1 cellular context compared by ENCODE assay signal in the genomic region with DNA sequence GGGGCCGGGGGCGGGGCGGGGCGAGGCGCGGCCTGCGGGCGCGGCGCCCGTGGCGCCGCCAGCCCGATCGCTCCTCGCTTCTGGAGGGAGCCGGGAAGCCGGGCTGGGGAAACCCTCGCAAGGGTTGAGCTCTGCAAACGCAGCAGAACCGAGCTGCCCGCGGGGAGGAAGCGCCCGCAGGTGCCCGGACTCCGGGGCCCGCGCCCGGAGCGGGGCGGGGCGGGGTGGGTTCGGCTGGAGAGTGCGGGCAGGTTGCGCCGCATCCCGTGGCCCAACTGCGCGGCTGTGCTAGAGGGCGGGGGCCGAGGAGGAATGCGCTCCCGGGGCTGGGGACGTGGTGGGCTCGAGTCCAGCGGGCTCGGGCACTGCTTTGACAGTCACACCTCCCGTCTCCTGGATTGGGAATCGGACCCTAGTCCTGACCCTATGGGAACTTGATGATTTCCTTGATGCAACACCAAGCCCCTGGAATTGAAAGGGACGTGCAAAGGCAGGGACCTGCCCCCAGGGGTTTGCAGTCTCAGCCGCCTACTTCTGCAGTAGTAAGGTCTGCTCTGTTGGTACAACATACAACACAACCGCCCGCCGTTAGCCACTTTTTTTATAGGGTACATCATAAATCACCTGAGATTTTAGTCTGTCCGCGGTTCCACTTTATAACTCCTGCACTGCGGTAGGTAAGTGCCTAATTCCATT.
A peak's percentile ranks its signal among the peaks of the same experiment; 100 is the strongest.
TF ChIP-seq lines count a peak whose summit lies in the region.

No MANE protein-coding gene starts in this region.

TF ChIP-seq in HEK293, 187 proteins besides CTCF, POLR2A, EP300 and RAD21 (continued from another document and continues in another):
- TF ChIP-seq PRDM6 (tag by site-specific recombination; IDR thresholded peaks at IDR 0.05) (peak; percentile 70), ZNF311 (tag by site-specific recombination; IDR thresholded peaks at IDR 0.05; ENCODE audit: borderline replicate concordance) (no peak), ZNF416 (tag by site-specific recombination; IDR thresholded peaks at IDR 0.05) (no peak), ZNF350 (tag by site-specific recombination; IDR thresholded peaks at IDR 0.05) (no peak), ZNF521 (tag by site-specific recombination; IDR thresholded peaks at IDR 0.05) (no peak), SCRT1 (tag by site-specific recombination; IDR thresholded peaks at IDR 0.05; ENCODE audit: borderline replicate concordance) (no peak), IKZF3 (tag by site-specific recombination; IDR thresholded peaks at IDR 0.05) (no peak; the same call in 1 of the 2 replicates), ZNF423 (tag by site-specific recombination; IDR thresholded peaks at IDR 0.05) (no peak), ZFP37 (tag by site-specific recombination; IDR thresholded peaks at IDR 0.05) (no peak), HOXD13 (CRISPR knock-in tag; IDR thresholded peaks at IDR 0.05; ENCODE audit: borderline replicate concordance) (no peak), KLF1 (tag by site-specific recombination; IDR thresholded peaks at IDR 0.05) (0 out of 2 replicates have a peak, but pooled peaks have one; percentile 17), ZNF138 (tag by site-specific recombination; IDR thresholded peaks at IDR 0.05; ENCODE audit: borderline replicate concordance) (no peak), ZNF10 (tag by site-specific recombination; IDR thresholded peaks at IDR 0.05) (no peak), ZNF239 (tag by site-specific recombination; IDR thresholded peaks at IDR 0.05) (no peak), ZBTB8A (tag by site-specific recombination; IDR thresholded peaks at IDR 0.05) (peak; percentile 86), ZNF837 (tag by site-specific recombination; IDR thresholded peaks at IDR 0.05) (no peak), ZFP69B (tag by site-specific recombination; IDR thresholded peaks at IDR 0.05) (no peak), ZEB2 (tag by site-specific recombination; IDR thresholded peaks at IDR 0.05) (peak; percentile 32; the same call in 1 of the 2 replicates), SCRT2 (tag by site-specific recombination; IDR thresholded peaks at IDR 0.05) (no peak), ZNF514 (tag by site-specific recombination; IDR thresholded peaks at IDR 0.05) (no peak), ZNF132 (tag by site-specific recombination; IDR thresholded peaks at IDR 0.05; ENCODE audit: borderline replicate concordance) (no peak), ZNF623 (tag by site-specific recombination; IDR thresholded peaks at IDR 0.05) (no peak), ZNF785 (tag by site-specific recombination; IDR thresholded peaks at IDR 0.05) (no peak), ZNF221 (tag by site-specific recombination; IDR thresholded peaks at IDR 0.05; ENCODE audit: borderline replicate concordance) (no peak), HOXA7 (CRISPR knock-in tag; IDR thresholded peaks at IDR 0.05; ENCODE audit: borderline replicate concordance) (no peak), ZNF513 (tag by site-specific recombination; IDR thresholded peaks at IDR 0.05) (no peak), ZNF280C (tag by site-specific recombination; IDR thresholded peaks at IDR 0.05) (no peak), ZNF658 (tag by site-specific recombination; IDR thresholded peaks at IDR 0.05) (no peak), ZNF433 (tag by site-specific recombination; IDR thresholded peaks at IDR 0.05; ENCODE audit: low read depth) (no peak), GLI2 (tag by site-specific recombination; IDR thresholded peaks at IDR 0.05; ENCODE audit: borderline replicate concordance, low read depth) (no peak), ZNF768 (tag by site-specific recombination; IDR thresholded peaks at IDR 0.05) (no peak), ZNF701 (tag by site-specific recombination; IDR thresholded peaks at IDR 0.05) (no peak), AEBP2 (tag by site-specific recombination; IDR thresholded peaks at IDR 0.05; ENCODE audit: borderline replicate concordance) (no peak), ZBTB17 (tag by site-specific recombination; IDR thresholded peaks at IDR 0.05) (peak; percentile 45; the same call in 1 of the 2 replicates), OVOL3 (tag by site-specific recombination; IDR thresholded peaks at IDR 0.05) (no peak), ZNF830 (tag by site-specific recombination; IDR thresholded peaks at IDR 0.05; ENCODE audit: low read depth) (no peak), ZNF214 (tag by site-specific recombination; IDR thresholded peaks at IDR 0.05; ENCODE audit: borderline replicate concordance) (no peak), ZNF202 (tag by site-specific recombination; IDR thresholded peaks at IDR 0.05; ENCODE audit: borderline replicate concordance) (no peak), ZNF404 (tag by site-specific recombination; IDR thresholded peaks at IDR 0.05) (no peak), ZNF394 (tag by site-specific recombination; IDR thresholded peaks at IDR 0.05; ENCODE audit: borderline replicate concordance) (no peak)
- TF ChIP-seq, protein P1, sequence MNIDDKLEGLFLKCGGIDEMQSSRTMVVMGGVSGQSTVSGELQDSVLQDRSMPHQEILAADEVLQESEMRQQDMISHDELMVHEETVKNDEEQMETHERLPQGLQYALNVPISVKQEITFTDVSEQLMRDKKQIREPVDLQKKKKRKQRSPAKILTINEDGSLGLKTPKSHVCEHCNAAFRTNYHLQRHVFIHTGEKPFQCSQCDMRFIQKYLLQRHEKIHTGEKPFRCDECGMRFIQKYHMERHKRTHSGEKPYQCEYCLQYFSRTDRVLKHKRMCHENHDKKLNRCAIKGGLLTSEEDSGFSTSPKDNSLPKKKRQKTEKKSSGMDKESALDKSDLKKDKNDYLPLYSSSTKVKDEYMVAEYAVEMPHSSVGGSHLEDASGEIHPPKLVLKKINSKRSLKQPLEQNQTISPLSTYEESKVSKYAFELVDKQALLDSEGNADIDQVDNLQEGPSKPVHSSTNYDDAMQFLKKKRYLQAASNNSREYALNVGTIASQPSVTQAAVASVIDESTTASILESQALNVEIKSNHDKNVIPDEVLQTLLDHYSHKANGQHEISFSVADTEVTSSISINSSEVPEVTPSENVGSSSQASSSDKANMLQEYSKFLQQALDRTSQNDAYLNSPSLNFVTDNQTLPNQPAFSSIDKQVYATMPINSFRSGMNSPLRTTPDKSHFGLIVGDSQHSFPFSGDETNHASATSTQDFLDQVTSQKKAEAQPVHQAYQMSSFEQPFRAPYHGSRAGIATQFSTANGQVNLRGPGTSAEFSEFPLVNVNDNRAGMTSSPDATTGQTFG (tag by site-specific recombination; IDR thresholded peaks at IDR 0.05; ENCODE audit: borderline replicate concordance): no peak
- TF ChIP-seq, protein P2, sequence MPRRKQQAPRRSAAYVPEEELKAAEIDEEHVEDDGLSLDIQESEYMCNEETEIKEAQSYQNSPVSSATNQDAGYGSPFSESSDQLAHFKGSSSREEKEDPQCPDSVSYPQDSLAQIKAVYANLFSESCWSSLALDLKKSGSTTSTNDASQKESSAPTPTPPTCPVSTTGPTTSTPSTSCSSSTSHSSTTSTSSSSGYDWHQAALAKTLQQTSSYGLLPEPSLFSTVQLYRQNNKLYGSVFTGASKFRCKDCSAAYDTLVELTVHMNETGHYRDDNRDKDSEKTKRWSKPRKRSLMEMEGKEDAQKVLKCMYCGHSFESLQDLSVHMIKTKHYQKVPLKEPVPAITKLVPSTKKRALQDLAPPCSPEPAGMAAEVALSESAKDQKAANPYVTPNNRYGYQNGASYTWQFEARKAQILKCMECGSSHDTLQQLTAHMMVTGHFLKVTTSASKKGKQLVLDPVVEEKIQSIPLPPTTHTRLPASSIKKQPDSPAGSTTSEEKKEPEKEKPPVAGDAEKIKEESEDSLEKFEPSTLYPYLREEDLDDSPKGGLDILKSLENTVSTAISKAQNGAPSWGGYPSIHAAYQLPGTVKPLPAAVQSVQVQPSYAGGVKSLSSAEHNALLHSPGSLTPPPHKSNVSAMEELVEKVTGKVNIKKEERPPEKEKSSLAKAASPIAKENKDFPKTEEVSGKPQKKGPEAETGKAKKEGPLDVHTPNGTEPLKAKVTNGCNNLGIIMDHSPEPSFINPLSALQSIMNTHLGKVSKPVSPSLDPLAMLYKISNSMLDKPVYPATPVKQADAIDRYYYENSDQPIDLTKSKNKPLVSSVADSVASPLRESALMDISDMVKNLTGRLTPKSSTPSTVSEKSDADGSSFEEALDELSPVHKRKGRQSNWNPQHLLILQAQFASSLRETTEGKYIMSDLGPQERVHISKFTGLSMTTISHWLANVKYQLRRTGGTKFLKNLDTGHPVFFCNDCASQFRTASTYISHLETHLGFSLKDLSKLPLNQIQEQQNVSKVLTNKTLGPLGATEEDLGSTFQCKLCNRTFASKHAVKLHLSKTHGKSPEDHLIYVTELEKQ (tag by site-specific recombination; IDR thresholded peaks at IDR 0.05; ENCODE audit: borderline replicate concordance): no peak
- TF ChIP-seq, protein P3, sequence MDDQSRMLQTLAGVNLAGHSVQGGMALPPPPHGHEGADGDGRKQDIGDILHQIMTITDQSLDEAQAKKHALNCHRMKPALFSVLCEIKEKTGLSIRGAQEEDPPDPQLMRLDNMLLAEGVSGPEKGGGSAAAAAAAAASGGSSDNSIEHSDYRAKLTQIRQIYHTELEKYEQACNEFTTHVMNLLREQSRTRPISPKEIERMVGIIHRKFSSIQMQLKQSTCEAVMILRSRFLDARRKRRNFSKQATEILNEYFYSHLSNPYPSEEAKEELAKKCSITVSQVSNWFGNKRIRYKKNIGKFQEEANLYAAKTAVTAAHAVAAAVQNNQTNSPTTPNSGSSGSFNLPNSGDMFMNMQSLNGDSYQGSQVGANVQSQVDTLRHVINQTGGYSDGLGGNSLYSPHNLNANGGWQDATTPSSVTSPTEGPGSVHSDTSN (CRISPR knock-in tag; IDR thresholded peaks at IDR 0.05): no peak
- TF ChIP-seq, protein P4, sequence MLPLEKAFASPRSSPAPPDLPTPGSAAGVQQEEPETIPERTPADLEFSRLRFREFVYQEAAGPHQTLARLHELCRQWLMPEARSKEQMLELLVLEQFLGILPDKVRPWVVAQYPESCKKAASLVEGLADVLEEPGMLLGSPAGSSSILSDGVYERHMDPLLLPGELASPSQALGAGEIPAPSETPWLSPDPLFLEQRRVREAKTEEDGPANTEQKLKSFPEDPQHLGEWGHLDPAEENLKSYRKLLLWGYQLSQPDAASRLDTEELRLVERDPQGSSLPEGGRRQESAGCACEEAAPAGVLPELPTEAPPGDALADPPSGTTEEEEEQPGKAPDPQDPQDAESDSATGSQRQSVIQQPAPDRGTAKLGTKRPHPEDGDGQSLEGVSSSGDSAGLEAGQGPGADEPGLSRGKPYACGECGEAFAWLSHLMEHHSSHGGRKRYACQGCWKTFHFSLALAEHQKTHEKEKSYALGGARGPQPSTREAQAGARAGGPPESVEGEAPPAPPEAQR (tag by site-specific recombination; IDR thresholded peaks at IDR 0.05): no peak
- TF ChIP-seq, protein P5, sequence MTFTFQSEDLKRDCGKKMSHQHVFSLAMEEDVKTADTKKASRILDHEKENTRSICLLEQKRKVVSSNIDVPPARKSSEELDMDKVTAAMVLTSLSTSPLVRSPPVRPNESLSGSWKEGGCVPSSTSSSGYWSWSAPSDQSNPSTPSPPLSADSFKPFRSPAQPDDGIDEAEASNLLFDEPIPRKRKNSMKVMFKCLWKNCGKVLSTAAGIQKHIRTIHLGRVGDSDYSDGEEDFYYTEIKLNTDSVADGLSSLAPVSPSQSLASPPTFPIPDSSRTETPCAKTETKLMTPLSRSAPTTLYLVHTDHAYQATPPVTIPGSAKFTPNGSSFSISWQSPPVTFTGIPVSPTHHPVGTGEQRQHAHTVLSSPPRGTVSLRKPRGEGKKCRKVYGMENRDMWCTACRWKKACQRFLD (tag by site-specific recombination; IDR thresholded peaks at IDR 0.05): no peak
